In genomic region chr10:88108115-88108610, GRCh38 we compare ENCODE assay signal across 10 cellular contexts.
DNase-seq lines count a peak whose midpoint lies in the region; ATAC-seq and TF ChIP-seq lines count a peak whose summit lies in the region.
"Had no signal": no experiment of that assay in that cellular context is flagged by ENCODE, and none has a peak within 500 bp of the region (broad histone marks: within the 10 kb centered on the region; RNA-seq: fewer than 3 reads in every experiment).

No MANE protein-coding gene starts in this region.

- peaks cover 94% of the 10 kb centered on the region for H3K4me1 ChIP-seq in OCI-LY7 (ENCODE audit: insufficient read depth, low read length, poor library complexity, severe bottlenecking)
- H3K4me1 ChIP-seq in BE2C: no peaks in the 10 kb centered on the region; the same call in 1 of the 2 replicates
- H3K4me1 ChIP-seq in sigmoid colon: no peaks in the 10 kb centered on the region
- H3K4me1 ChIP-seq: pancreas had no signal

- H3K4me1 Mint-ChIP-seq in neural crest cell: no peaks in the 10 kb centered on the region

- H3K36me3 Mint-ChIP-seq in neural crest cell (ENCODE audit: low read depth): no peaks in the 10 kb centered on the region

- no peaks in the 10 kb centered on the region for H3K79me2 ChIP-seq in OCI-LY7 (ENCODE audit: insufficient read depth, low read depth, low read length)

- WGBS in sigmoid colon, 2 donors: 56 to 85% methylated on average over 2 of the region's 2 CpGs

- TF ChIP-seq EP300 in sigmoid colon (IDR thresholded peaks at IDR 0.05): no peak

- peak overlapping the region; percentile 57 for H3K4me2 ChIP-seq in OCI-LY7 (ENCODE audit: low read length)

- H3K4me3 Mint-ChIP-seq in neural crest cell: no peak overlapping the region

- H4K20me1 ChIP-seq in OCI-LY7 (ENCODE audit: insufficient read depth, low read length): no peaks in the 10 kb centered on the region

- peak overlapping the region; percentile 96 for H3K27ac ChIP-seq in OCI-LY7 (ENCODE audit: low read depth, low read length, poor library complexity, severe bottlenecking)
- H3K27ac ChIP-seq in sigmoid colon: no peak overlapping the region
- H3K27ac ChIP-seq: pancreas, thoracic aorta had no signal

- DNase-seq in OCI-LY7 (ENCODE audit: low spot score): peak; percentile 99
- no peak for DNase-seq in neural crest cell (ENCODE audit: low read depth, low spot score)
- no peak for DNase-seq in BE2C
- DNase-seq in sigmoid colon: no peak
- no peak for DNase-seq in occipital lobe (lab: John Stamatoyannopoulos, UW)
- DNase-seq in foreskin fibroblast: no peak
- DNase-seq: pancreas had no signal

- no peaks in the 10 kb centered on the region for H3K27me3 Mint-ChIP-seq in neural crest cell (ENCODE audit: low read depth)

- BruUV-seq in OCI-LY7 (replicated peaks; lab: Mats Ljungman, UMichigan): no TSS peak

- ATAC-seq in GM18861 (IDR thresholded peaks at IDR 0.05; ENCODE audit: unreplicated experiment) (peak; percentile 31), HG02798 (IDR thresholded peaks at IDR 0.05; ENCODE audit: poor library complexity, unreplicated experiment) (peak; percentile 64)

- H3K9me3 Mint-ChIP-seq in neural crest cell: peaks cover 4% of the 10 kb centered on the region

- H3K4me3 ChIP-seq in OCI-LY7 (ENCODE audit: low read depth, low read length, poor library complexity, severe bottlenecking): peak overlapping the region; percentile 31
- no peak overlapping the region for H3K4me3 ChIP-seq in BE2C (ENCODE audit: low read depth, low read length)
- no peak overlapping the region for H3K4me3 ChIP-seq in sigmoid colon
- no peak overlapping the region for H3K4me3 ChIP-seq in foreskin fibroblast (ENCODE audit: low read depth in 1 of 2, low read length in 2 of 2)
- H3K4me3 ChIP-seq: pancreas, thoracic aorta had no signal

- H3K9me2 ChIP-seq in OCI-LY7 (ENCODE audit: insufficient read depth, low read length): no peaks in the 10 kb centered on the region

- peak overlapping the region; percentile 84 for H3K27ac Mint-ChIP-seq in neural crest cell (ENCODE audit: unreplicated experiment)

- peaks cover 14% of the 10 kb centered on the region for H3K9me3 ChIP-seq in OCI-LY7 (ENCODE audit: low read length)
- H3K9me3 ChIP-seq in BE2C: no peaks in the 10 kb centered on the region
- no peaks in the 10 kb centered on the region for H3K9me3 ChIP-seq in sigmoid colon
- H3K9me3 ChIP-seq: pancreas, thoracic aorta had no signal

- POLR2A ChIA-PET in OCI-LY7 (lab: Charles Lee): interaction anchor here (0.5 to 4.5 kb wide), 33 partner anchors 8 to 1548 kb away, joined by 3 to 56 read pairs (median 4); partner anchors contain the start of genes KLLN and PTEN

- TF ChIP-seq POLR2A in sigmoid colon (IDR thresholded peaks at IDR 0.05): no peak

- CTCF ChIA-PET in OCI-LY7 (lab: Charles Lee; ENCODE audit: unreplicated experiment): interaction anchor here (0.5 to 1.8 kb wide), 13 partner anchors 13 to 307 kb away, joined by 3 to 11 read pairs (median 4); partner anchors contain the start of genes KLLN and PTEN

- peaks cover 13% of the 10 kb centered on the region for H3K36me3 ChIP-seq in OCI-LY7 (ENCODE audit: insufficient read depth, low read length)
- H3K36me3 ChIP-seq in BE2C: no peaks in the 10 kb centered on the region
- no peaks in the 10 kb centered on the region for H3K36me3 ChIP-seq in sigmoid colon
- H3K36me3 ChIP-seq: pancreas, thoracic aorta had no signal

- peak overlapping the region; percentile 57; the same call in 1 of the 2 replicates for H2AFZ ChIP-seq in OCI-LY7 (ENCODE audit: low read length)

- TF ChIP-seq CTCF in OCI-LY7 (conservative IDR thresholded peaks at IDR 0.05; ENCODE audit: low read length): peak; percentile 85
- TF ChIP-seq CTCF in neural crest cell (conservative IDR thresholded peaks at IDR 0.05): no peak
- no peak; the same call in 1 of the 2 replicates for TF ChIP-seq CTCF in BE2C (IDR thresholded peaks at IDR 0.05; ENCODE audit: low read depth, low read length)
- TF ChIP-seq CTCF in sigmoid colon (IDR thresholded peaks at IDR 0.05): no peak
- TF ChIP-seq CTCF in foreskin fibroblast (IDR thresholded peaks at IDR 0.05; ENCODE audit: low read depth, low read length): no peak

- intact Hi-C loops in OCI-LY7 (cut with micrococcal nuclease; ENCODE audit: unreplicated experiment) (loop anchor here (1.0 to 5.0 kb wide), 8 partner anchors 17 to 445 kb away; no protein-coding TSS in a partner anchor), sigmoid colon (cut with DNase I) (no loop called here)

- H3K27me3 ChIP-seq in BE2C (no peaks in the 10 kb centered on the region), sigmoid colon (no peaks in the 10 kb centered on the region)
- H3K27me3 ChIP-seq: pancreas had no signal
